Comparison of ENCODE assay signal across 19 cellular contexts in the genomic region with DNA sequence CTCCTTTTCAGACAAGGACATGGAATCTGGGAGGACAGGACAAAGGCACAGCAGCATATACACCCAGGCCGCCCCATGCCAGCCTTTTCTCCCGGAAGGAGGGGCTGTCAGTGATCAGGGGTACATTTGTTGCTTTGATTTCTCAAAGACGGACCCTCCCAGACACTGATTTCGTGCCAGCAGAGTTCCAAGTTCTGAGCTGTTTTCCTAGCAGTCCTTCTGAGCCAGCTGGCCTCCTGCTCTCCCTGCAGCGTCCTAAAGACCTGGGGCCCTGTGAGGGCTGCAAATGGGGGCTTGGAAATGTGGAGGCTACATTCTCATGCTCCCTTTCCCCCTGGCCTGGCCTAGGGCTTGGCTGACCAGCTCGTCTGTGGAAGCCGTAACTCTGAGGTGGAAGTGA. TPM values are rescaled to one million over a fixed set of nuclear protein-coding genes. Genes with fewer than 3 reads are reported as not detected.
DNase-seq lines count a peak whose midpoint lies in the region; ATAC-seq and TF ChIP-seq lines count a peak whose summit lies in the region.
"Had no signal": no experiment of that assay in that cellular context is flagged by ENCODE, and none has a peak within 500 bp of the region (broad histone marks: within the 10 kb centered on the region; RNA-seq: fewer than 3 reads in every experiment).

No MANE protein-coding gene starts in this region.

- H3K27me3 ChIP-seq in H7 (ENCODE audit: control insufficient read depth, insufficient read depth, low read length), result no peaks in the 10 kb centered on the region
- H3K27me3 ChIP-seq in esophagus muscularis mucosa, result no peaks in the 10 kb centered on the region
- H3K27me3 ChIP-seq in gastrocnemius medialis, result no peaks in the 10 kb centered on the region
- H3K27me3 ChIP-seq: BE2C had no signal

- H3K36me3 ChIP-seq in H7 (replicated peaks; ENCODE audit: control insufficient read depth, insufficient read depth, low read length) (peaks cover 5% of the 10 kb centered on the region), esophagus muscularis mucosa (peaks cover 45 to 99% (median 89%) of the 10 kb centered on the region in 4 donors), gastrocnemius medialis (peaks cover 0 to 59% of the 10 kb centered on the region in 2 donors)

- POLR2A ChIA-PET in activated B cell treated with CpG ODN at 0.5 μM for 24 hours (lab: Charles Lee), result interaction anchor here (0.7 to 2.6 kb wide), 7 partner anchors 13 to 103 kb away, joined by 3 to 15 read pairs (median 4); no protein-coding TSS in a partner anchor

- no peaks in the 10 kb centered on the region for H3K27me3 Mint-ChIP-seq in activated B cell treated with CpG ODN at 0.5 μM for 24 hours
- no peaks in the 10 kb centered on the region for H3K27me3 Mint-ChIP-seq in stimulated activated naive B cell treated with anti-CD40 and anti-IgM and Interleukin-4, amounts not matched to agents 10 μg/mL and 1 μg/mL and 100 μg/mL, for 72 hours
- H3K27me3 Mint-ChIP-seq: CD4-positive, alpha-beta memory T cell had no signal

- H3K9me3 ChIP-seq in esophagus muscularis mucosa (no peaks in the 10 kb centered on the region), gastrocnemius medialis (no peaks in the 10 kb centered on the region)
- H3K9me3 ChIP-seq: BE2C had no signal

- intact Hi-C loops in activated B cell treated with CpG ODN at 0.5 μM for 24 hours (cut with micrococcal nuclease) (no loop called here), esophagus muscularis mucosa (cut with DNase I) (no loop called here), gastrocnemius medialis (cut with DNase I; ENCODE audit: low total_unique reads) (no loop called here)

- TF ChIP-seq POLR2A in esophagus muscularis mucosa (IDR thresholded peaks at IDR 0.05; ENCODE audit: low read depth), result no peak
- TF ChIP-seq POLR2A in gastrocnemius medialis (IDR thresholded peaks at IDR 0.05), result no peak

- H3K4me1 Mint-ChIP-seq in activated B cell treated with CpG ODN at 0.5 μM for 24 hours, result peaks cover 13% of the 10 kb centered on the region
- H3K4me1 Mint-ChIP-seq in stimulated activated naive B cell treated with anti-CD40 and anti-IgM and Interleukin-4, amounts not matched to agents 10 μg/mL and 1 μg/mL and 100 μg/mL, for 72 hours, result peaks cover 29 to 52% of the 10 kb centered on the region in 2 donors
- H3K4me1 Mint-ChIP-seq: CD4-positive, alpha-beta memory T cell had no signal

- H3K27ac Mint-ChIP-seq in activated B cell treated with CpG ODN at 0.5 μM for 24 hours, result peak overlapping the region; percentile 61
- H3K27ac Mint-ChIP-seq in stimulated activated naive B cell treated with anti-CD40 and anti-IgM and Interleukin-4, amounts not matched to agents 10 μg/mL and 1 μg/mL and 100 μg/mL, for 72 hours, result peak overlapping the region; percentile 73
- H3K27ac Mint-ChIP-seq: HFFc6 had no signal

- no peak overlapping the region for H3K27ac ChIP-seq in esophagus muscularis mucosa (replicated peaks in 1 of 4)
- H3K27ac ChIP-seq in gastrocnemius medialis, result no peak overlapping the region
- H3K27ac ChIP-seq: KMS-11 had no signal

- no peak overlapping the region for H3K4me3 ChIP-seq in H7 (ENCODE audit: insufficient read depth, low read depth, low read length)
- H3K4me3 ChIP-seq in esophagus muscularis mucosa, result no peak overlapping the region
- H3K4me3 ChIP-seq in gastrocnemius medialis, result no peak overlapping the region

- ATAC-seq in activated B cell treated with CpG ODN at 0.5 μM for 24 hours (ENCODE audit: low read depth), result no peak
- ATAC-seq in stimulated activated naive B cell treated with anti-CD40 and anti-IgM and Interleukin-4, amounts not matched to agents 10 μg/mL and 1 μg/mL and 100 μg/mL, for 72 hours (replicated peaks), result no peak
- no peak for ATAC-seq in gastrocnemius medialis
- ATAC-seq: SK-N-SH treated with all-trans-retinoic acid at 6 μM for 48 hours had no signal

- no peak for TF ChIP-seq EP300 in esophagus muscularis mucosa (IDR thresholded peaks at IDR 0.05)

- H3K36me3 Mint-ChIP-seq in activated B cell treated with CpG ODN at 0.5 μM for 24 hours (ENCODE audit: low read depth), result peaks cover 87% of the 10 kb centered on the region
- peaks cover 40 to 69% of the 10 kb centered on the region in 2 donors for H3K36me3 Mint-ChIP-seq in stimulated activated naive B cell treated with anti-CD40 and anti-IgM and Interleukin-4, amounts not matched to agents 10 μg/mL and 1 μg/mL and 100 μg/mL, for 72 hours

- WGBS in esophagus muscularis mucosa, result 88% methylated on average over 7 of the region's 7 CpGs

- CTCF ChIA-PET in activated B cell treated with CpG ODN at 0.5 μM for 24 hours (lab: Charles Lee), result interaction anchor here (1.5 to 2.8 kb wide), 4 partner anchors 12 to 103 kb away, joined by 4 to 17 read pairs (median 8); no protein-coding TSS in a partner anchor

- no peak for TF ChIP-seq CTCF in activated B cell treated with CpG ODN at 0.5 μM for 24 hours (IDR thresholded peaks at IDR 0.05)
- no peak for TF ChIP-seq CTCF in esophagus muscularis mucosa (IDR thresholded peaks at IDR 0.05)
- no peak for TF ChIP-seq CTCF in gastrocnemius medialis (IDR thresholded peaks at IDR 0.05 in 4 of 5, conservative IDR thresholded peaks at IDR 0.05 in 1 of 5)

- DNase-seq in H7 (peak; percentile 33), activated B cell treated with CpG ODN at 0.5 μM for 24 hours (no peak), mesenteric fat pad (ENCODE audit: low spot score) (peak; percentile 68), esophagus muscularis mucosa (ENCODE audit: extremely low spot score) (no peak), DMS153 treated with DMSO at 0.1 percent for 48 hours (lab: John Stamatoyannopoulos, UW; ENCODE audit: unreplicated experiment) (no peak), gastrocnemius medialis (no peak), NCI-H1092 (lab: John Stamatoyannopoulos, UW) (no peak)
- no peak for DNase-seq in stimulated activated naive B cell treated with anti-CD40 and anti-IgM and Interleukin-4, amounts not matched to agents 10 μg/mL and 1 μg/mL and 100 μg/mL, for 72 hours
- DNase-seq: BE2C; CD4-positive, alpha-beta memory T cell; DMS79 treated with DMSO at 0.1 percent for 48 hours; HFFc6; NCI-H1048; NCI-H146; NCI-H2081 treated with DMSO at 0.1 percent for 48 hours; NCI-H524; SHP77 treated with DMSO at 0.1 percent for 48 hours had no signal

- in situ Hi-C loops in gastrocnemius medialis (cut with MboI; ENCODE audit: low sequenced_read_pairs in 4 of 4), result loop anchor here in 1 of 4 donors (25.0 kb wide), 1 partner anchor 265 kb away; no protein-coding TSS in a partner anchor

- no peak overlapping the region for H3K4me3 Mint-ChIP-seq in activated B cell treated with CpG ODN at 0.5 μM for 24 hours
- H3K4me3 Mint-ChIP-seq in stimulated activated naive B cell treated with anti-CD40 and anti-IgM and Interleukin-4, amounts not matched to agents 10 μg/mL and 1 μg/mL and 100 μg/mL, for 72 hours, result no peak overlapping the region
- H3K4me3 Mint-ChIP-seq: CD4-positive, alpha-beta memory T cell; HFFc6 had no signal

- H3K4me1 ChIP-seq in esophagus muscularis mucosa (peaks cover 0 to 10% (median 7%) of the 10 kb centered on the region in 4 donors), gastrocnemius medialis (no peaks in the 10 kb centered on the region)
- H3K4me1 ChIP-seq: BE2C had no signal

- H3K9me3 Mint-ChIP-seq in activated B cell treated with CpG ODN at 0.5 μM for 24 hours, result no peaks in the 10 kb centered on the region
- no peaks in the 10 kb centered on the region for H3K9me3 Mint-ChIP-seq in stimulated activated naive B cell treated with anti-CD40 and anti-IgM and Interleukin-4, amounts not matched to agents 10 μg/mL and 1 μg/mL and 100 μg/mL, for 72 hours
- H3K9me3 Mint-ChIP-seq: CD4-positive, alpha-beta memory T cell; HFFc6 had no signal

RNA-seq across cellular contexts. Expression of gene CTSH, which starts 22.3 kb away (rescaled TPM):
- total RNA-seq in H7 (2014; rRNA removed; shearing (Covaris generic)), result 16.9 and 17.1 TPM in 2 replicates
- 721 and 762 TPM in 2 replicates for total RNA-seq in activated B cell treated with CpG ODN at 0.5 μM for 24 hours
- total RNA-seq in mesenteric fat pad, result 67.9 TPM
- total RNA-seq in esophagus muscularis mucosa, result 100 to 1,000 TPM in 1 of 4 donors, 10 to 100 TPM in 3; 56.1 to 114 (median 74.9) TPM
- total RNA-seq in gastrocnemius medialis, result 10 to 100 TPM; 27.4 to 42.1 (median 29.4) TPM

RNA-seq across cellular contexts. Expression of gene MORF4L1, which starts 49.8 kb away (rescaled TPM):
- total RNA-seq in H7 (2014; rRNA removed; shearing (Covaris generic)), result 235 and 339 TPM in 2 replicates
- total RNA-seq in activated B cell treated with CpG ODN at 0.5 μM for 24 hours (271 and 287 TPM in 2 replicates), mesenteric fat pad (330 TPM), esophagus muscularis mucosa (100 to 1,000 TPM; 371 to 476 (median 392) TPM), gastrocnemius medialis (100 to 1,000 TPM; 279 to 372 (median 286) TPM)

Comparison
In these comparisons a context has a peak if more than half of its experiments do, and no peak if none do; other contexts are left out.
1. DNase-seq: peak in H7 (single experiment) and mesenteric fat pad (single experiment); none in activated B cell treated with CpG ODN at 0.5 μM for 24 hours (single experiment), stimulated activated naive B cell treated with anti-CD40 and anti-IgM and Interleukin-4, amounts not matched to agents 10 μg/mL and 1 μg/mL and 100 μg/mL, for 72 hours (single experiment), esophagus muscularis mucosa (single experiment), DMS153 treated with DMSO at 0.1 percent for 48 hours (single experiment), gastrocnemius medialis (0 of 2) and NCI-H1092 (single experiment).